ENCODE assay signal across 4 cellular contexts in genomic region chr1:157330177-157330576, GRCh38.
DNase-seq lines count a peak whose midpoint lies in the region; ATAC-seq, FAIRE-seq and TF ChIP-seq lines count a peak whose summit lies in the region.
"Not testable (repeated sequence)": the region's sequence is repeated elsewhere in the genome, so short reads cannot be mapped to it uniquely, and the experiment has no call there.

No MANE protein-coding gene starts in this region.

- H3K9me1 ChIP-seq in K562 (ENCODE audit: control insufficient read depth, insufficient read depth, low read length) = not testable (repeated sequence)

- peak; percentile 30 for DNase-seq in OCI-M1 (lab: John Stamatoyannopoulos, UW)
- not testable (repeated sequence) for DNase-seq in K562 (ENCODE audit: extremely low read depth in 1 of 4, low spot score in 3 of 4); endodermal cell

- H3K9me3 ChIP-seq in HEK293 (ENCODE audit: control insufficient read depth, insufficient read depth, low read depth, low read length); K562 (replicated peaks; ENCODE audit: control insufficient read depth, insufficient read depth, low read depth, low read length): not testable (repeated sequence)
- H3K9me3 ChIP-seq in endodermal cell (ENCODE audit: control insufficient read depth, low read length) = peaks cover 22% of the 10 kb centered on the region

- not testable (repeated sequence) for H3K27me3 ChIP-seq in K562 (ENCODE audit: control insufficient read depth in 2 of 2, insufficient read depth in 2 of 2, low read length in 2 of 2); endodermal cell (ENCODE audit: control insufficient read depth, insufficient read depth, low read length, poor library complexity, severe bottlenecking)

- H3K4me2 ChIP-seq in K562 (ENCODE audit: insufficient read depth, low read length) = not testable (repeated sequence)

- H3K4me3 ChIP-seq in HEK293 (ENCODE audit: low read depth, low read length); K562: not testable (repeated sequence)
- H3K4me3 ChIP-seq in endodermal cell (ENCODE audit: low read length) = peak overlapping the region; percentile 47

- not testable (repeated sequence) for TF ChIP-seq EP300 in K562 (IDR thresholded peaks at IDR 0.05; ENCODE audit: low read length)

- H4K20me1 ChIP-seq in K562 (replicated peaks; ENCODE audit: control insufficient read depth, insufficient read depth, low read length) = not testable (repeated sequence)

- POLR2A ChIA-PET in HEK293 (lab: Yijun Ruan, JAX) = not testable (repeated sequence)
- POLR2A ChIA-PET in K562 (lab: Yijun Ruan, JAX) = interaction anchor here (0.7 to 0.8 kb wide), 3 partner anchors 24 to 232 kb away, joined by 3 to 5 read pairs (median 3); no protein-coding TSS in a partner anchor

- TF ChIP-seq CTCF in HEK293 (tag by site-specific recombination; IDR thresholded peaks at IDR 0.05); K562 (IDR thresholded peaks at IDR 0.05 in 2 of 3, conservative IDR thresholded peaks at IDR 0.05 in 1 of 3; ENCODE audit: insufficient read depth in 2 of 3, low read depth in 1 of 3, low read length in 3 of 3); endodermal cell (conservative IDR thresholded peaks at IDR 0.05): not testable (repeated sequence)

- not testable (repeated sequence) for BruUV-seq in K562 (replicated peaks; lab: Mats Ljungman, UMichigan)

- H3K4me3 Mint-ChIP-seq in endodermal cell = not testable (repeated sequence)

- not testable (repeated sequence) for ATAC-seq in K562

- not testable (repeated sequence) for H3K27ac ChIP-seq in HEK293 (ENCODE audit: extremely low read depth, low read depth, low read length); K562 (ENCODE audit: extremely low read depth, low read depth, low read length); endodermal cell (ENCODE audit: low read depth, low read length)

- not testable (repeated sequence) for H3K36me3 Mint-ChIP-seq in endodermal cell (ENCODE audit: low read depth)

- not testable (repeated sequence) for H3K27ac Mint-ChIP-seq in endodermal cell

- H2AFZ ChIP-seq in K562 (ENCODE audit: low read depth, low read length) = not testable (repeated sequence)

- in situ Hi-C loops in K562 (cut with MboI) = not testable (repeated sequence)

- CTCF ChIA-PET in HEK293 (lab: Yijun Ruan, JAX) = interaction anchor here (0.7 to 1.3 kb wide), 3 partner anchors 19 to 175 kb away, joined by 3 to 5 read pairs (median 4); no protein-coding TSS in a partner anchor
- CTCF ChIA-PET in K562 (lab: Yijun Ruan, JAX; ENCODE audit: low intra/inter-chr PET ratio) = not testable (repeated sequence)

- H3K79me2 ChIP-seq in K562 (ENCODE audit: control insufficient read depth, insufficient read depth, low read length) = not testable (repeated sequence)

- H3K4me1 Mint-ChIP-seq in endodermal cell = peaks cover 18% of the 10 kb centered on the region

- not testable (repeated sequence) for H3K9ac ChIP-seq in K562 (ENCODE audit: insufficient read depth in 1 of 2, low read depth in 2 of 2, low read length in 2 of 2); endodermal cell (ENCODE audit: extremely low read depth, low read length, poor library complexity, severe bottlenecking)

- FAIRE-seq in K562 (lab: Jason Lieb, UNC) = not testable (repeated sequence)

- intact Hi-C loops in K562 (cut with micrococcal nuclease) = not testable (repeated sequence)

- H3K36me3 ChIP-seq in HEK293 (ENCODE audit: control insufficient read depth in 2 of 2, insufficient read depth in 1 of 2, low read length in 2 of 2); K562 (ENCODE audit: control insufficient read depth, insufficient read depth, low read length); endodermal cell (ENCODE audit: control insufficient read depth, insufficient read depth, low read length): not testable (repeated sequence)

- H3K9me3 Mint-ChIP-seq in endodermal cell = peaks cover 13% of the 10 kb centered on the region

- TF ChIP-seq RAD21 in K562 (CRISPR knock-in tag; conservative IDR thresholded peaks at IDR 0.05 in 1 of 2, IDR thresholded peaks at IDR 0.05 in 1 of 2) = not testable (repeated sequence)

- not testable (repeated sequence) for H3K4me1 ChIP-seq in HEK293 (ENCODE audit: control insufficient read depth, insufficient read depth, low read length); endodermal cell (ENCODE audit: control insufficient read depth, insufficient read depth, low read length)
- peaks cover 7 to 18% of the 10 kb centered on the region in 2 experiments; a peak in 4 of 5 replicates for H3K4me1 ChIP-seq in K562 (replicated peaks in 1 of 2; ENCODE audit: control insufficient read depth in 2 of 2, insufficient read depth in 2 of 2, low read length in 2 of 2)

- TF ChIP-seq POLR2A in K562 (conservative IDR thresholded peaks at IDR 0.05) = not testable (repeated sequence)

- H3K27me3 Mint-ChIP-seq in endodermal cell (ENCODE audit: insufficient read depth) = not testable (repeated sequence)

TF ChIP-seq in HEK293, 187 proteins besides CTCF, POLR2A, EP300 and RAD21:
- peak; percentile 49 for TF ChIP-seq SETDB1 (IDR thresholded peaks at IDR 0.05; ENCODE audit: insufficient read length, low read length)

TF ChIP-seq in K562, 482 proteins besides CTCF, POLR2A, EP300 and RAD21:
- TF ChIP-seq TRIM28 (IDR thresholded peaks at IDR 0.05) (peak; percentile 51; the same call in 1 of the 2 replicates), ZNF280A (IDR thresholded peaks at IDR 0.05; ENCODE audit: low read depth, partially characterized antibody) (peak; percentile 72), CBX3 (IDR thresholded peaks at IDR 0.05; ENCODE audit: borderline replicate concordance in 1 of 2, low read length in 2 of 2) (0 out of 3 replicates have a peak, but pooled peaks of 1 of the 2 experiments have one; percentile 66)
